Comparison of ENCODE assay signal across 1 cellular context in the genomic region with DNA sequence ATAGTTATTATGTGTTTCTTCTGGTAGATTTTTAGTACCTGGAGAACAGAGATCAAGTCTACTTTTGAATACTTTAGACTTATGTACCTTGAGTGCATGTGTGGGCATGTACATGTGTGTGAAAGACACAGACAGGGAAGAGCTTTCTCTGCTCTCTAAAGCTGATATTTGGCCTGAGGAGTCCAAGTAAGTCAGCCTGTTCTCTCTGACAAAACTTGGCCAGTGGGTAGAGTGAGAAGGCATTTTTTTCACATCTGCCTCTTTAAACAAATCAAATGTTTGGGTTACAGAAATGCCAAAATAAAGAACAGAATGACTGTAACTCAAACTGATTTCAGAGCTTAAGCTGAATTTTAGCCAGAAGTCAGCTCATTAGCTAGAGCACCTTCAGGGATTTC.
TF ChIP-seq lines count a peak whose summit lies in the region.

No MANE protein-coding gene starts in this region.

TF ChIP-seq in IMR-90, 13 proteins besides CTCF, POLR2A, EP300 and RAD21 (continued from another document):
- TF ChIP-seq USF2 (IDR thresholded peaks at IDR 0.05; ENCODE audit: low read depth, low read length): no peak
- no peak for TF ChIP-seq NFE2L2 (IDR thresholded peaks at IDR 0.05; ENCODE audit: low read depth, low read length)
- TF ChIP-seq MAZ (IDR thresholded peaks at IDR 0.05; ENCODE audit: borderline replicate concordance, low read depth, low read length): no peak
- no peak for TF ChIP-seq MAFK (IDR thresholded peaks at IDR 0.05; ENCODE audit: low read depth, low read length)
